1 cellular context compared by ENCODE assay signal in genomic region chr2:73075477-73076373, GRCh38.
TF ChIP-seq lines count a peak whose summit lies in the region.

No MANE protein-coding gene starts in this region.

TF ChIP-seq in WTC11, 78 proteins besides CTCF, POLR2A, EP300 and RAD21 (continued from another document):
- TF ChIP-seq MAX (CRISPR knock-in tag; IDR thresholded peaks at IDR 0.05) (no peak), ZNF671 (CRISPR knock-in tag; IDR thresholded peaks at IDR 0.05) (no peak), JUN (CRISPR knock-in tag; IDR thresholded peaks at IDR 0.05) (no peak), E2F1 (CRISPR knock-in tag; IDR thresholded peaks at IDR 0.05) (no peak), GABPB1 (CRISPR knock-in tag; IDR thresholded peaks at IDR 0.05) (no peak), ETV6 (CRISPR knock-in tag; IDR thresholded peaks at IDR 0.05) (no peak), HMGA2 (CRISPR knock-in tag; IDR thresholded peaks at IDR 0.05) (no peak)
